ENCODE assay signal across 9 cellular contexts in genomic region chr22:23315341-23315917, GRCh38.
DNase-seq lines count a peak whose midpoint lies in the region; ATAC-seq and TF ChIP-seq lines count a peak whose summit lies in the region.
"Had no signal": no experiment of that assay in that cellular context is flagged by ENCODE, and none has a peak within 500 bp of the region (broad histone marks: within the 10 kb centered on the region; RNA-seq: fewer than 3 reads in every experiment).

No MANE protein-coding gene starts in this region.

- no peak overlapping the region for H3K4me3 ChIP-seq in CD8-positive, alpha-beta T cell (ENCODE audit: low read depth, low read length)
- H3K4me3 ChIP-seq in cardiac muscle cell: no peak overlapping the region

- H3K27me3 Mint-ChIP-seq in CD8-positive, alpha-beta T cell (ENCODE audit: low read depth): no peaks in the 10 kb centered on the region
- no peaks in the 10 kb centered on the region for H3K27me3 Mint-ChIP-seq in activated naive CD4-positive, alpha-beta T cell treated with anti-CD3 and anti-CD28 coated beads, Interleukin-2, amount 10 ng/mL, durations not matched to agents 7 days and 5 days
- H3K27me3 Mint-ChIP-seq: IgD-negative memory B cell had no signal

- H3K9me3 Mint-ChIP-seq in CD8-positive, alpha-beta T cell: no peaks in the 10 kb centered on the region
- H3K9me3 Mint-ChIP-seq in activated naive CD4-positive, alpha-beta T cell treated with anti-CD3 and anti-CD28 coated beads, Interleukin-2, amount 10 ng/mL, durations not matched to agents 7 days and 5 days: no peaks in the 10 kb centered on the region
- H3K9me3 Mint-ChIP-seq: IgD-negative memory B cell had no signal

- no peak overlapping the region for H3K27ac Mint-ChIP-seq in CD8-positive, alpha-beta T cell
- no peak overlapping the region for H3K27ac Mint-ChIP-seq in activated naive CD4-positive, alpha-beta T cell treated with anti-CD3 and anti-CD28 coated beads, Interleukin-2, amount 10 ng/mL, durations not matched to agents 7 days and 5 days

- H3K4me1 Mint-ChIP-seq in CD8-positive, alpha-beta T cell (ENCODE audit: low read depth): peaks cover 7% of the 10 kb centered on the region
- H3K4me1 Mint-ChIP-seq in activated naive CD4-positive, alpha-beta T cell treated with anti-CD3 and anti-CD28 coated beads, Interleukin-2, amount 10 ng/mL, durations not matched to agents 7 days and 5 days: peaks cover 8% of the 10 kb centered on the region
- H3K4me1 Mint-ChIP-seq: IgD-negative memory B cell had no signal

- H3K4me3 Mint-ChIP-seq in CD8-positive, alpha-beta T cell: no peak overlapping the region
- no peak overlapping the region for H3K4me3 Mint-ChIP-seq in activated naive CD4-positive, alpha-beta T cell treated with anti-CD3 and anti-CD28 coated beads, Interleukin-2, amount 10 ng/mL, durations not matched to agents 7 days and 5 days
- H3K4me3 Mint-ChIP-seq: IgD-negative memory B cell had no signal

- intact Hi-C loops in CD8-positive, alpha-beta T cell (cut with DNase I, micrococcal nuclease): loop anchor here (1.0 to 10.0 kb wide), 4 partner anchors 71 to 529 kb away; no protein-coding TSS in a partner anchor
- intact Hi-C loops in sciatic nerve (cut with DNase I): loop anchor here (10.0 kb wide), 2 partner anchors 69 to 219 kb away; no protein-coding TSS in a partner anchor

- no peak overlapping the region for H3K27ac ChIP-seq in CD8-positive, alpha-beta T cell (ENCODE audit: low read depth, low read length)
- H3K27ac ChIP-seq in RWPE1: peak overlapping the region; percentile 29
- peak overlapping the region; percentile 34 for H3K27ac ChIP-seq in cardiac muscle cell

- peak; percentile 57 for TF ChIP-seq CTCF in CD8-positive, alpha-beta T cell (IDR thresholded peaks at IDR 0.05)
- peak; percentile 68 for TF ChIP-seq CTCF in RWPE1 (conservative IDR thresholded peaks at IDR 0.05; ENCODE audit: low read depth)
- peak; percentile 63 for TF ChIP-seq CTCF in cardiac muscle cell (IDR thresholded peaks at IDR 0.05; ENCODE audit: low read depth, low read length)

- H3K9me3 ChIP-seq in CD8-positive, alpha-beta T cell (ENCODE audit: low read length): no peaks in the 10 kb centered on the region
- no peaks in the 10 kb centered on the region for H3K9me3 ChIP-seq in cardiac muscle cell (ENCODE audit: low read depth)

- peaks cover 4% of the 10 kb centered on the region for H3K36me3 ChIP-seq in CD8-positive, alpha-beta T cell (ENCODE audit: insufficient read depth, low read length)
- H3K36me3 ChIP-seq in cardiac muscle cell: no peaks in the 10 kb centered on the region

- POLR2A ChIA-PET in CD8-positive, alpha-beta T cell (lab: Charles Lee): no interaction called here
- POLR2A ChIA-PET in RWPE1 (lab: Yijun Ruan, JAX; ENCODE audit: low non-redundant PET): no interaction called here

- no peaks in the 10 kb centered on the region for H3K4me1 ChIP-seq in CD8-positive, alpha-beta T cell (ENCODE audit: insufficient read depth, low read length)
- no peaks in the 10 kb centered on the region for H3K4me1 ChIP-seq in cardiac muscle cell (ENCODE audit: low read depth)

- CTCF ChIA-PET in CD8-positive, alpha-beta T cell (lab: Charles Lee): interaction anchor here (0.6 to 2.9 kb wide), 2 partner anchors 70 to 199 kb away, joined by 4 to 12 read pairs; no protein-coding TSS in a partner anchor
- CTCF ChIA-PET in RWPE1 (lab: Yijun Ruan, JAX): interaction anchor here (0.6 to 1.8 kb wide), 2 partner anchors 70 to 118 kb away, joined by 4 read pairs; no protein-coding TSS in a partner anchor
- CTCF ChIA-PET in activated naive CD4-positive, alpha-beta T cell treated with anti-CD3 and anti-CD28 coated beads, Interleukin-2, amount 10 ng/mL, durations not matched to agents 7 days and 5 days (lab: Charles Lee): interaction anchor here (1.6 kb wide), 1 partner anchor 70 kb away, joined by 6 read pairs; no protein-coding TSS in a partner anchor

- peaks cover 30% of the 10 kb centered on the region for H3K36me3 Mint-ChIP-seq in CD8-positive, alpha-beta T cell
- no peaks in the 10 kb centered on the region for H3K36me3 Mint-ChIP-seq in activated naive CD4-positive, alpha-beta T cell treated with anti-CD3 and anti-CD28 coated beads, Interleukin-2, amount 10 ng/mL, durations not matched to agents 7 days and 5 days

- DNase-seq in CD8-positive, alpha-beta T cell: peak; percentile 8 to 74 (median 54)
- peak; percentile 75 for DNase-seq in HK-2 (ENCODE audit: unreplicated experiment)
- DNase-seq in RWPE1 (ENCODE audit: low spot score): peak; percentile 22
- peak; percentile 63 for DNase-seq in activated naive CD4-positive, alpha-beta T cell treated with anti-CD3 and anti-CD28 coated beads, Interleukin-2, amount 10 ng/mL, durations not matched to agents 7 days and 5 days
- DNase-seq in cardiac muscle cell (ENCODE audit: low read depth in 1 of 2, low spot score in 1 of 2): peak; percentile 69 to 76
- peak; percentile 89 for DNase-seq in sciatic nerve (ENCODE audit: low spot score)

- H3K27me3 ChIP-seq in CD8-positive, alpha-beta T cell (ENCODE audit: insufficient read depth, low read length): no peaks in the 10 kb centered on the region
- no peaks in the 10 kb centered on the region for H3K27me3 ChIP-seq in cardiac muscle cell

- no peak for ATAC-seq in CD8-positive, alpha-beta T cell
- peak; percentile 64 for ATAC-seq in sciatic nerve
- no peak for ATAC-seq in HG03135 (IDR thresholded peaks at IDR 0.05; ENCODE audit: unreplicated experiment)
- ATAC-seq in HG03342 (IDR thresholded peaks at IDR 0.05; ENCODE audit: unreplicated experiment): no peak

Comparison
In these comparisons a context has a peak if more than half of its experiments do, and no peak if none do; other contexts are left out.
1. DNase-seq: peak in every context shown above with its lines; median percentile 89 in sciatic nerve; 75 in HK-2; 72 in cardiac muscle cell; 63 in activated naive CD4-positive, alpha-beta T cell treated with anti-CD3 and anti-CD28 coated beads, Interleukin-2, amount 10 ng/mL, durations not matched to agents 7 days and 5 days; 54 in CD8-positive, alpha-beta T cell; 22 in RWPE1.